ENCODE assay signal across 9 cellular contexts in the genomic region with DNA sequence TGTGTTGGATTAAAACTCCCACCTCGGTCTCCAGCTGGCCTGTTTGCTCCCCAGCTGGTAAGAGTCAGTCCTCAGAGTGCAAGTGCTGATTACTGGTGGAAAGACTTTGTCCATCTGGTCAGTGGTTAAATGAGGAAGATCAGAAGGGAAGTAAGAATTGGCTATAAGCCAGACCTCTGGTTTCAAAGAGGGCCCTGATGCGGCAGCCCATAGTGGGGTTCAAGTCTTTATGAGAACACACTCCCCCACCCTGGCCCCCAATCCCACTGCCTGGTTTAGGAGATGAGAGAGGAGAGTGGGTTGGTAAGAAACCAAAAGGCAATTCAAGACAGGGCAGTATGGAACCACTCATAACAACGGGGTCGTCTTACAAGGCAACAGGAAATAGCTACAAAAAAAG.
DNase-seq lines count a peak whose midpoint lies in the region; ATAC-seq and TF ChIP-seq lines count a peak whose summit lies in the region.
"Had no signal": no experiment of that assay in that cellular context is flagged by ENCODE, and none has a peak within 500 bp of the region (broad histone marks: within the 10 kb centered on the region; RNA-seq: fewer than 3 reads in every experiment).

No MANE protein-coding gene starts in this region.

- intact Hi-C loops in sciatic nerve (cut with DNase I) = no loop called here

- ATAC-seq in GM18907 (IDR thresholded peaks at IDR 0.05; ENCODE audit: unreplicated experiment) (peak; percentile 66), HG03060 (IDR thresholded peaks at IDR 0.05; ENCODE audit: low read depth, unreplicated experiment) (peak; percentile 56), sciatic nerve (peak; percentile 78)

- H3K36me3 ChIP-seq in WERI-Rb-1 = no peaks in the 10 kb centered on the region

- H3K27ac ChIP-seq in WERI-Rb-1 = no peak overlapping the region

- no peak overlapping the region for H3K4me3 ChIP-seq in WERI-Rb-1 (ENCODE audit: low read depth, low read length)

- no peaks in the 10 kb centered on the region for H3K27me3 ChIP-seq in WERI-Rb-1 (ENCODE audit: insufficient read depth, low read depth, severe bottlenecking)

- no peaks in the 10 kb centered on the region for H3K9me3 ChIP-seq in WERI-Rb-1 (ENCODE audit: severe bottlenecking)

- DNase-seq in WERI-Rb-1 (peak; percentile 19), sciatic nerve (ENCODE audit: low spot score) (no peak), middle frontal gyrus (ENCODE audit: extremely low spot score, low spot score) (no peak), occipital lobe (lab: John Stamatoyannopoulos, UW) (no peak), DMS153 (lab: John Stamatoyannopoulos, UW) (no peak), NCI-H69 (lab: John Stamatoyannopoulos, UW) (no peak)
- DNase-seq: NCI-H187 treated with DMSO at 0.1 percent for 48 hours had no signal

- no peak for TF ChIP-seq CTCF in WERI-Rb-1 (IDR thresholded peaks at IDR 0.05; ENCODE audit: low read depth, low read length)
